1 cellular context compared by ENCODE assay signal in genomic region chr10:17214991-17215781, GRCh38.
TF ChIP-seq lines count a peak whose summit lies in the region.

No MANE protein-coding gene starts in this region.

TF ChIP-seq in HEK293, 187 proteins besides CTCF, POLR2A, EP300 and RAD21 (continued from another document):
- no peak for TF ChIP-seq ZNF837 (tag by site-specific recombination; IDR thresholded peaks at IDR 0.05)
- no peak for TF ChIP-seq ZSCAN23 (tag by site-specific recombination; IDR thresholded peaks at IDR 0.05)
- no peak for TF ChIP-seq ZNF549 (tag by site-specific recombination; IDR thresholded peaks at IDR 0.05)
- TF ChIP-seq ZSCAN5A (tag by site-specific recombination; IDR thresholded peaks at IDR 0.05): no peak
